In genomic region chr14:23070262-23071129, GRCh38 we compare ENCODE assay signal across 8 cellular contexts. TPM values are rescaled to one million over a fixed set of nuclear protein-coding genes. Genes with fewer than 3 reads are reported as not detected.
DNase-seq lines count a peak whose midpoint lies in the region; ATAC-seq and TF ChIP-seq lines count a peak whose summit lies in the region.

No MANE protein-coding gene starts in this region.

- H3K27ac ChIP-seq in skeletal muscle tissue (ENCODE audit: low read depth, low read length), result peak overlapping the region; percentile 76

- H3K36me3 ChIP-seq in skeletal muscle tissue (ENCODE audit: control insufficient read depth in 3 of 3, insufficient read depth in 3 of 3, low read length in 3 of 3), result peaks cover 35 to 52% (median 43%) of the 10 kb centered on the region in 3 donors

- peak overlapping the region; percentile 91 for H3K9ac ChIP-seq in skeletal muscle tissue (ENCODE audit: low read depth in 1 of 3, low read length in 3 of 3)

- H3K4me1 Mint-ChIP-seq in WTC11, result peaks cover 38% of the 10 kb centered on the region

- H3K4me3 ChIP-seq in foreskin fibroblast (ENCODE audit: low read depth in 1 of 2, low read length in 2 of 2), result peak overlapping the region; percentile 94 to 98
- H3K4me3 ChIP-seq in skeletal muscle tissue (ENCODE audit: low read length in 3 of 3), result peak overlapping the region; percentile 87 to 94 (median 90)

- no peaks in the 10 kb centered on the region for H3K27me3 Mint-ChIP-seq in WTC11 (ENCODE audit: low read depth)

- peak overlapping the region; percentile 96 for H3K27ac Mint-ChIP-seq in WTC11

- peaks cover 70% of the 10 kb centered on the region for H3K36me3 Mint-ChIP-seq in WTC11

- in situ Hi-C loops in GM13976 (cut with MboI; ENCODE audit: low sequenced_read_pairs, unreplicated experiment), result no loop called here

- POLR2A ChIA-PET in WTC11 (lab: Charles Lee), result interaction anchor here (2.3 kb wide), 1 partner anchor 12 kb away, joined by 6 read pairs; no protein-coding TSS in a partner anchor

- peaks cover 24 to 47% (median 37%) of the 10 kb centered on the region in 3 donors for H3K4me1 ChIP-seq in skeletal muscle tissue (ENCODE audit: control insufficient read depth in 3 of 3, insufficient read depth in 3 of 3, low read length in 3 of 3)

- no peaks in the 10 kb centered on the region for H3K27me3 ChIP-seq in skeletal muscle tissue (ENCODE audit: control insufficient read depth in 3 of 3, insufficient read depth in 3 of 3, low read length in 3 of 3)

- peak overlapping the region; percentile 95 for H3K4me3 Mint-ChIP-seq in WTC11

- no peaks in the 10 kb centered on the region for H3K9me3 Mint-ChIP-seq in WTC11

- no peaks in the 10 kb centered on the region for H3K9me3 ChIP-seq in skeletal muscle tissue (ENCODE audit: control insufficient read depth in 3 of 3, low read length in 3 of 3)

- no peak for TF ChIP-seq CTCF in GM13976 (IDR thresholded peaks at IDR 0.05; ENCODE audit: borderline replicate concordance, control extremely low read depth, extremely low read depth, insufficient read depth, missing control alignments)
- no peak for TF ChIP-seq CTCF in WTC11 (IDR thresholded peaks at IDR 0.05)
- TF ChIP-seq CTCF in foreskin fibroblast (IDR thresholded peaks at IDR 0.05; ENCODE audit: low read depth, low read length), result no peak

- intact Hi-C loops in left colon (cut with DNase I, micrococcal nuclease), result no loop called here

- DNase-seq in GM13976 (ENCODE audit: low spot score) (peak; percentile 18), WTC11 (ENCODE audit: low spot score) (no peak), foreskin fibroblast (peak in 1 of 2 donors; percentile 49), left colon (no peak), occipital lobe (lab: John Stamatoyannopoulos, UW) (no peak), OCI-M2 (lab: John Stamatoyannopoulos, UW; ENCODE audit: unreplicated experiment) (no peak)

- ATAC-seq in WTC11 (no peak), HG02970 (IDR thresholded peaks at IDR 0.05; ENCODE audit: low FRiP score, unreplicated experiment) (no peak), left colon (no peak)

- CTCF ChIA-PET in WTC11 (lab: Charles Lee), result interaction anchor here (0.7 to 4.6 kb wide), 12 partner anchors 13 to 224 kb away, joined by 3 to 49 read pairs (median 4); partner anchors contain the start of genes ACIN1, C14orf119 and CDH24

TF ChIP-seq in WTC11, 78 proteins besides CTCF, POLR2A, EP300 and RAD21 (continues in another document):
- TF ChIP-seq GABPB1 (CRISPR knock-in tag; IDR thresholded peaks at IDR 0.05) (no peak), ZNF423 (CRISPR knock-in tag; IDR thresholded peaks at IDR 0.05) (no peak), ZNF121 (CRISPR knock-in tag; IDR thresholded peaks at IDR 0.05) (no peak), AFF4 (CRISPR knock-in tag; IDR thresholded peaks at IDR 0.05; ENCODE audit: borderline replicate concordance) (no peak), RELA (CRISPR knock-in tag; IDR thresholded peaks at IDR 0.05; ENCODE audit: borderline replicate concordance) (no peak), ATF1 (CRISPR knock-in tag; IDR thresholded peaks at IDR 0.05) (no peak), NR2C2 (CRISPR knock-in tag; IDR thresholded peaks at IDR 0.05) (no peak), PRDM15 (CRISPR knock-in tag; IDR thresholded peaks at IDR 0.05) (no peak), NFATC4 (CRISPR knock-in tag; IDR thresholded peaks at IDR 0.05) (no peak), SMAD3 (CRISPR knock-in tag; IDR thresholded peaks at IDR 0.05; ENCODE audit: borderline replicate concordance) (no peak), ZBTB21 (CRISPR knock-in tag; IDR thresholded peaks at IDR 0.05; ENCODE audit: borderline replicate concordance) (no peak), IRF2 (CRISPR knock-in tag; IDR thresholded peaks at IDR 0.05; ENCODE audit: borderline replicate concordance, low read depth) (no peak), GTF2I (CRISPR knock-in tag; conservative IDR thresholded peaks at IDR 0.05) (no peak), JAZF1 (CRISPR knock-in tag; IDR thresholded peaks at IDR 0.05) (no peak), ETV6 (CRISPR knock-in tag; IDR thresholded peaks at IDR 0.05) (no peak), MYBL2 (CRISPR knock-in tag; IDR thresholded peaks at IDR 0.05) (no peak), FOXP1 (CRISPR knock-in tag; IDR thresholded peaks at IDR 0.05; ENCODE audit: borderline replicate concordance) (no peak)
- TF ChIP-seq, protein P1, sequence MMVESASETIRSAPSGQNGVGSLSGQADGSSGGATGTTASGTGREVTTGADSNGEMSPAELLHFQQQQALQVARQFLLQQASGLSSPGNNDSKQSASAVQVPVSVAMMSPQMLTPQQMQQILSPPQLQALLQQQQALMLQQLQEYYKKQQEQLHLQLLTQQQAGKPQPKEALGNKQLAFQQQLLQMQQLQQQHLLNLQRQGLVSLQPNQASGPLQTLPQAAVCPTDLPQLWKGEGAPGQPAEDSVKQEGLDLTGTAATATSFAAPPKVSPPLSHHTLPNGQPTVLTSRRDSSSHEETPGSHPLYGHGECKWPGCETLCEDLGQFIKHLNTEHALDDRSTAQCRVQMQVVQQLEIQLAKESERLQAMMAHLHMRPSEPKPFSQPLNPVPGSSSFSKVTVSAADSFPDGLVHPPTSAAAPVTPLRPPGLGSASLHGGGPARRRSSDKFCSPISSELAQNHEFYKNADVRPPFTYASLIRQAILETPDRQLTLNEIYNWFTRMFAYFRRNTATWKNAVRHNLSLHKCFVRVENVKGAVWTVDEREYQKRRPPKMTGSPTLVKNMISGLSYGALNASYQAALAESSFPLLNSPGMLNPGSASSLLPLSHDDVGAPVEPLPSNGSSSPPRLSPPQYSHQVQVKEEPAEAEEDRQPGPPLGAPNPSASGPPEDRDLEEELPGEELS (CRISPR knock-in tag; IDR thresholded peaks at IDR 0.05), result no peak

RNA-seq across cellular contexts. Expression of gene CDH24, which starts 13.2 kb away (rescaled TPM):
- total RNA-seq in WTC11 (2021), result 17.9 to 18.8 TPM (median 18.8 TPM) in 3 replicates
- 1.6 TPM for total RNA-seq in skeletal muscle tissue
- total RNA-seq in left colon, result 1 to 10 TPM; 3.7 to 5.1 TPM
- 10.3 TPM for total RNA-seq in occipital lobe

RNA-seq across cellular contexts. Expression of gene ACIN1, which starts 24.4 kb away (rescaled TPM):
- 196 to 229 TPM (median 204 TPM) in 3 replicates for total RNA-seq in WTC11 (2021)
- 62.1 TPM for total RNA-seq in skeletal muscle tissue
- 100 to 1,000 TPM; 110 to 119 TPM for total RNA-seq in left colon
- 67.8 TPM for total RNA-seq in occipital lobe

RNA-seq across cellular contexts. Expression of gene C14orf119, which starts 24.8 kb away (rescaled TPM):
- 67.8 to 81.3 TPM (median 71.3 TPM) in 3 replicates for total RNA-seq in WTC11 (2021)
- total RNA-seq in skeletal muscle tissue, result 24.5 TPM
- total RNA-seq in left colon, result 10 to 100 TPM; 47.0 to 53.8 TPM
- total RNA-seq in occipital lobe, result 17.9 TPM

RNA-seq across cellular contexts. Expression of gene PSMB11, which starts 28.5 kb away (rescaled TPM):
- total RNA-seq in WTC11 (2021) (not detected in 3 replicates), skeletal muscle tissue (not detected), left colon (not detected), occipital lobe (not detected)

RNA-seq across cellular contexts. Expression of gene CIROP, which starts 34.3 kb away (rescaled TPM):
- total RNA-seq in WTC11 (2021) (0.07 to 0.11 TPM in 2 of 3 replicates, not detected in the other), skeletal muscle tissue (not detected), left colon (not detected), occipital lobe (not detected)
